Comparison of ENCODE assay signal across 1 cellular context in the genomic region with DNA sequence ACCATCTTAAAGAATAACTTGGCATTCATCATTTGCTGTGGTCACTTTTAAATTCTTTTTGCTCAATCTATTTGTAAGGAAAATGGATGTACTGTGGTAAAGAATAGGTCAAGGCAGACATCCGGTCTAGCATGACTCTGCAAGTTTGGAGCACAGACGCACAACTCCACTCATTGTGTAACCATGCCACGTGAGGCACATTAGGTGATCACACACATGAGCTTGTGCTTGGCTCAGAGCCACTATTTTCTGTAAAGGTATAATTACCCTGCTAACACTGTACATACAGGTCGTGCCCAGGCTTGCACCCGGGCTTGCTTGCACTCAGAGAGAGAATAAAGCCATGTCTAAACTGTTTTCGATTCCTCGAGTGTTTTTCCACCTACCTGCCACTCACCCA.
TF ChIP-seq lines count a peak whose summit lies in the region.

No MANE protein-coding gene starts in this region.

TF ChIP-seq in K562, 482 proteins besides CTCF, POLR2A, EP300 and RAD21 (continued from another document):
- TF ChIP-seq L3MBTL2 (IDR thresholded peaks at IDR 0.05) (no peak), NFE2 (IDR thresholded peaks at IDR 0.05; ENCODE audit: low read depth) (peak; percentile 50; the same call in 1 of the 2 replicates), SIN3B (IDR thresholded peaks at IDR 0.05; ENCODE audit: low read depth) (no peak), CHD2 (IDR thresholded peaks at IDR 0.05; ENCODE audit: low read depth, low read length) (no peak), RFX7 (CRISPR knock-in tag; IDR thresholded peaks at IDR 0.05) (no peak), HOXB6 (CRISPR knock-in tag; IDR thresholded peaks at IDR 0.05; ENCODE audit: borderline replicate concordance) (no peak), MAFK (IDR thresholded peaks at IDR 0.05; ENCODE audit: low read length) (no peak), MECOM (CRISPR knock-in tag; IDR thresholded peaks at IDR 0.05) (no peak), NELFE (IDR thresholded peaks at IDR 0.05; ENCODE audit: insufficient read depth, insufficient read length) (no peak), ZBTB7A (IDR thresholded peaks at IDR 0.05; ENCODE audit: borderline replicate concordance, control insufficient read depth, low read depth, low read length) (no peak), TRIM24 (IDR thresholded peaks at IDR 0.05) (0 out of 4 replicates have a peak, but pooled peaks of 1 of the 2 experiments have one; percentile 13), PYGO2 (tag; IDR thresholded peaks at IDR 0.05) (no peak), RUNX1 (IDR thresholded peaks at IDR 0.05; ENCODE audit: low read depth) (no peak), POLR2H (tag; IDR thresholded peaks at IDR 0.05; ENCODE audit: low read depth) (no peak), SMAD1 (IDR thresholded peaks at IDR 0.05; ENCODE audit: low read depth, low read length, partially characterized antibody) (no peak), SRF (CRISPR knock-in tag; IDR thresholded peaks at IDR 0.05) (no peak), RB1 (IDR thresholded peaks at IDR 0.05; ENCODE audit: low read depth) (no peak), DDX20 (tag; IDR thresholded peaks at IDR 0.05; ENCODE audit: low read depth) (no peak), CBX5 (IDR thresholded peaks at IDR 0.05; ENCODE audit: borderline replicate concordance, low read depth) (no peak), ZNF444 (CRISPR knock-in tag; IDR thresholded peaks at IDR 0.05) (no peak), RNF2 (IDR thresholded peaks at IDR 0.05) (no peak), MBD2 (IDR thresholded peaks at IDR 0.05; ENCODE audit: borderline replicate concordance, low read depth) (no peak), SREBF1 (IDR thresholded peaks at IDR 0.05; ENCODE audit: borderline replicate concordance, low read depth, low read length) (no peak), CBX3 (IDR thresholded peaks at IDR 0.05; ENCODE audit: borderline replicate concordance in 1 of 2, low read length in 2 of 2) (peak in 1 of 2 experiments; percentile 54; a peak in 1 of 3 replicates), YY1 (IDR thresholded peaks at IDR 0.05; ENCODE audit: borderline replicate concordance in 1 of 3, control insufficient read depth in 1 of 3, extremely low read depth in 1 of 3, insufficient read depth in 3 of 3, insufficient read length in 1 of 3, insufficient replicate concordance in 2 of 3, low read depth in 1 of 3, low read length in 2 of 3) (no peak), ZZZ3 (IDR thresholded peaks at IDR 0.05) (no peak), BCOR (IDR thresholded peaks at IDR 0.05) (no peak), TAF9B (IDR thresholded peaks at IDR 0.05; ENCODE audit: partially characterized antibody) (no peak), ARID1B (IDR thresholded peaks at IDR 0.05) (no peak), ELF4 (CRISPR knock-in tag; IDR thresholded peaks at IDR 0.05) (no peak), SIRT6 (IDR thresholded peaks at IDR 0.05; ENCODE audit: low read depth, low read length) (no peak), ZNF239 (CRISPR knock-in tag; IDR thresholded peaks at IDR 0.05) (no peak), FIP1L1 (IDR thresholded peaks at IDR 0.05; ENCODE audit: low read depth, low read length, poor library complexity, severe bottlenecking) (no peak), CBFA2T3 (IDR thresholded peaks at IDR 0.05) (no peak), MAFG (tag; conservative IDR thresholded peaks at IDR 0.05) (peak; percentile 28; the same call in 1 of the 2 replicates), TAL1 (IDR thresholded peaks at IDR 0.05) (no peak), GABPA (tag; conservative IDR thresholded peaks at IDR 0.05; ENCODE audit: low read depth) (0 out of 2 replicates have a peak, but pooled peaks have one; percentile 19), DACH1 (IDR thresholded peaks at IDR 0.05; ENCODE audit: partially characterized antibody) (no peak), FOXP1 (CRISPR knock-in tag; IDR thresholded peaks at IDR 0.05) (no peak), CCNT2 (IDR thresholded peaks at IDR 0.05; ENCODE audit: borderline replicate concordance, extremely low read depth, insufficient read length, low read depth, low read length) (no peak), ETV1 (tag; conservative IDR thresholded peaks at IDR 0.05; ENCODE audit: low read depth) (peak; percentile 68)
- TF ChIP-seq, protein P1, sequence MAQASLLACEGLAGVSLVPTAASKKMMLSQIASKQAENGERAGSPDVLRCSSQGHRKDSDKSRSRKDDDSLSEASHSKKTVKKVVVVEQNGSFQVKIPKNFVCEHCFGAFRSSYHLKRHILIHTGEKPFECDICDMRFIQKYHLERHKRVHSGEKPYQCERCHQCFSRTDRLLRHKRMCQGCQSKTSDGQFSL (CRISPR knock-in tag; IDR thresholded peaks at IDR 0.05): no peak
- TF ChIP-seq, protein P1 (tag; IDR thresholded peaks at IDR 0.05): peak in 1 of 2 experiments; percentile 47; a peak in 1 of 4 replicates
- TF ChIP-seq, protein P2, sequence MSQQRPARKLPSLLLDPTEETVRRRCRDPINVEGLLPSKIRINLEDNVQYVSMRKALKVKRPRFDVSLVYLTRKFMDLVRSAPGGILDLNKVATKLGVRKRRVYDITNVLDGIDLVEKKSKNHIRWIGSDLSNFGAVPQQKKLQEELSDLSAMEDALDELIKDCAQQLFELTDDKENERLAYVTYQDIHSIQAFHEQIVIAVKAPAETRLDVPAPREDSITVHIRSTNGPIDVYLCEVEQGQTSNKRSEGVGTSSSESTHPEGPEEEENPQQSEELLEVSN (IDR thresholded peaks at IDR 0.05; ENCODE audit: borderline replicate concordance in 1 of 2, extremely low read depth in 1 of 2, insufficient read depth in 1 of 2, insufficient read length in 1 of 2, low read depth in 1 of 2, low read length in 1 of 2, poor library complexity in 1 of 2, severe bottlenecking in 1 of 2): no peak
- TF ChIP-seq, protein P3, sequence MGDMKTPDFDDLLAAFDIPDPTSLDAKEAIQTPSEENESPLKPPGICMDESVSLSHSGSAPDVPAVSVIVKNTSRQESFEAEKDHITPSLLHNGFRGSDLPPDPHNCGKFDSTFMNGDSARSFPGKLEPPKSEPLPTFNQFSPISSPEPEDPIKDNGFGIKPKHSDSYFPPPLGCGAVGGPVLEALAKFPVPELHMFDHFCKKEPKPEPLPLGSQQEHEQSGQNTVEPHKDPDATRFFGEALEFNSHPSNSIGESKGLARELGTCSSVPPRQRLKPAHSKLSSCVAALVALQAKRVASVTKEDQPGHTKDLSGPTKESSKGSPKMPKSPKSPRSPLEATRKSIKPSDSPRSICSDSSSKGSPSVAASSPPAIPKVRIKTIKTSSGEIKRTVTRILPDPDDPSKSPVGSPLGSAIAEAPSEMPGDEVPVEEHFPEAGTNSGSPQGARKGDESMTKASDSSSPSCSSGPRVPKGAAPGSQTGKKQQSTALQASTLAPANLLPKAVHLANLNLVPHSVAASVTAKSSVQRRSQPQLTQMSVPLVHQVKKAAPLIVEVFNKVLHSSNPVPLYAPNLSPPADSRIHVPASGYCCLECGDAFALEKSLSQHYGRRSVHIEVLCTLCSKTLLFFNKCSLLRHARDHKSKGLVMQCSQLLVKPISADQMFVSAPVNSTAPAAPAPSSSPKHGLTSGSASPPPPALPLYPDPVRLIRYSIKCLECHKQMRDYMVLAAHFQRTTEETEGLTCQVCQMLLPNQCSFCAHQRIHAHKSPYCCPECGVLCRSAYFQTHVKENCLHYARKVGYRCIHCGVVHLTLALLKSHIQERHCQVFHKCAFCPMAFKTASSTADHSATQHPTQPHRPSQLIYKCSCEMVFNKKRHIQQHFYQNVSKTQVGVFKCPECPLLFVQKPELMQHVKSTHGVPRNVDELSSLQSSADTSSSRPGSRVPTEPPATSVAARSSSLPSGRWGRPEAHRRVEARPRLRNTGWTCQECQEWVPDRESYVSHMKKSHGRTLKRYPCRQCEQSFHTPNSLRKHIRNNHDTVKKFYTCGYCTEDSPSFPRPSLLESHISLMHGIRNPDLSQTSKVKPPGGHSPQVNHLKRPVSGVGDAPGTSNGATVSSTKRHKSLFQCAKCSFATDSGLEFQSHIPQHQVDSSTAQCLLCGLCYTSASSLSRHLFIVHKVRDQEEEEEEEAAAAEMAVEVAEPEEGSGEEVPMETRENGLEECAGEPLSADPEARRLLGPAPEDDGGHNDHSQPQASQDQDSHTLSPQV (IDR thresholded peaks at IDR 0.05): 0 out of 2 replicates have a peak, but pooled peaks have one; percentile 37
- TF ChIP-seq, protein P4, sequence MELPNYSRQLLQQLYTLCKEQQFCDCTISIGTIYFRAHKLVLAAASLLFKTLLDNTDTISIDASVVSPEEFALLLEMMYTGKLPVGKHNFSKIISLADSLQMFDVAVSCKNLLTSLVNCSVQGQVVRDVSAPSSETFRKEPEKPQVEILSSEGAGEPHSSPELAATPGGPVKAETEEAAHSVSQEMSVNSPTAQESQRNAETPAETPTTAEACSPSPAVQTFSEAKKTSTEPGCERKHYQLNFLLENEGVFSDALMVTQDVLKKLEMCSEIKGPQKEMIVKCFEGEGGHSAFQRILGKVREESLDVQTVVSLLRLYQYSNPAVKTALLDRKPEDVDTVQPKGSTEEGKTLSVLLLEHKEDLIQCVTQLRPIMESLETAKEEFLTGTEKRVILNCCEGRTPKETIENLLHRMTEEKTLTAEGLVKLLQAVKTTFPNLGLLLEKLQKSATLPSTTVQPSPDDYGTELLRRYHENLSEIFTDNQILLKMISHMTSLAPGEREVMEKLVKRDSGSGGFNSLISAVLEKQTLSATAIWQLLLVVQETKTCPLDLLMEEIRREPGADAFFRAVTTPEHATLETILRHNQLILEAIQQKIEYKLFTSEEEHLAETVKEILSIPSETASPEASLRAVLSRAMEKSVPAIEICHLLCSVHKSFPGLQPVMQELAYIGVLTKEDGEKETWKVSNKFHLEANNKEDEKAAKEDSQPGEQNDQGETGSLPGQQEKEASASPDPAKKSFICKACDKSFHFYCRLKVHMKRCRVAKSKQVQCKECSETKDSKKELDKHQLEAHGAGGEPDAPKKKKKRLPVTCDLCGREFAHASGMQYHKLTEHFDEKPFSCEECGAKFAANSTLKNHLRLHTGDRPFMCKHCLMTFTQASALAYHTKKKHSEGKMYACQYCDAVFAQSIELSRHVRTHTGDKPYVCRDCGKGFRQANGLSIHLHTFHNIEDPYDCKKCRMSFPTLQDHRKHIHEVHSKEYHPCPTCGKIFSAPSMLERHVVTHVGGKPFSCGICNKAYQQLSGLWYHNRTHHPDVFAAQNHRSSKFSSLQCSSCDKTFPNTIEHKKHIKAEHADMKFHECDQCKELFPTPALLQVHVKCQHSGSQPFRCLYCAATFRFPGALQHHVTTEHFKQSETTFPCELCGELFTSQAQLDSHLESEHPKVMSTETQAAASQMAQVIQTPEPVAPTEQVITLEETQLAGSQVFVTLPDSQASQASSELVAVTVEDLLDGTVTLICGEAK (IDR thresholded peaks at IDR 0.05): no peak
- TF ChIP-seq, protein P4 (CRISPR knock-in tag; IDR thresholded peaks at IDR 0.05): no peak
- TF ChIP-seq, protein P5, sequence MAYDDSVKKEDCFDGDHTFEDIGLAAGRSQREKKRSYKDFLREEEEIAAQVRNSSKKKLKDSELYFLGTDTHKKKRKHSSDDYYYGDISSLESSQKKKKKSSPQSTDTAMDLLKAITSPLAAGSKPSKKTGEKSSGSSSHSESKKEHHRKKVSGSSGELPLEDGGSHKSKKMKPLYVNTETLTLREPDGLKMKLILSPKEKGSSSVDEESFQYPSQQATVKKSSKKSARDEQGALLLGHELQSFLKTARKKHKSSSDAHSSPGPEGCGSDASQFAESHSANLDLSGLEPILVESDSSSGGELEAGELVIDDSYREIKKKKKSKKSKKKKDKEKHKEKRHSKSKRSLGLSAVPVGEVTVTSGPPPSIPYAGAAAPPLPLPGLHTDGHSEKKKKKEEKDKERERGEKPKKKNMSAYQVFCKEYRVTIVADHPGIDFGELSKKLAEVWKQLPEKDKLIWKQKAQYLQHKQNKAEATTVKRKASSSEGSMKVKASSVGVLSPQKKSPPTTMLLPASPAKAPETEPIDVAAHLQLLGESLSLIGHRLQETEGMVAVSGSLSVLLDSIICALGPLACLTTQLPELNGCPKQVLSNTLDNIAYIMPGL (CRISPR knock-in tag; IDR thresholded peaks at IDR 0.05): no peak
- TF ChIP-seq, protein P6, sequence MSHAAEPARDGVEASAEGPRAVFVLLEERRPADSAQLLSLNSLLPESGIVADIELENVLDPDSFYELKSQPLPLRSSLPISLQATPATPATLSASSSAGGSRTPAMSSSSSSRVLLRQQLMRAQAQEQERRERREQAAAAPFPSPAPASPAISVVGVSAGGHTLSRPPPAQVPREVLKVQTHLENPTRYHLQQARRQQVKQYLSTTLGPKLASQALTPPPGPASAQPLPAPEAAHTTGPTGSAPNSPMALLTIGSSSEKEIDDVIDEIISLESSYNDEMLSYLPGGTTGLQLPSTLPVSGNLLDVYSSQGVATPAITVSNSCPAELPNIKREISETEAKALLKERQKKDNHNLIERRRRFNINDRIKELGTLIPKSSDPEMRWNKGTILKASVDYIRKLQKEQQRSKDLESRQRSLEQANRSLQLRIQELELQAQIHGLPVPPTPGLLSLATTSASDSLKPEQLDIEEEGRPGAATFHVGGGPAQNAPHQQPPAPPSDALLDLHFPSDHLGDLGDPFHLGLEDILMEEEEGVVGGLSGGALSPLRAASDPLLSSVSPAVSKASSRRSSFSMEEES (CRISPR knock-in tag; IDR thresholded peaks at IDR 0.05): no peak
